ENCODE assay signal across 18 cellular contexts in the genomic region with DNA sequence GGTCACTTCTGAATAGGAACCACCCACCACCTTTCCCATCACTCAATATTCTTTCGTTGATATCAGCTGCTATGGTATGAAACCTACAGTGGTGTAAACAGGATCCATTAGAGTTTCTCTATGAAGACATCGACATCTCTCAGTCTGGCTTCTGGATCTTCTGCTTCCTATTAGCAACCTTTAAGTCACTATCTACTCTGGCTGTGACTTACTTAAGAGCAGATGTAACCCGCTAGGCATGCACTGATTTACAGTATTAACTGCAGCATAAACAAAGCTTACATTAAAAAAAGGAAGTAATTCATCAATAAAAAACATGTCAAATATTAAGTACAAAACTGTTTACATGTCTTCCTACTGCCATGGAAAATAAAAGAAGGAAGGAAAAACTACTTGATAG.
DNase-seq lines count a peak whose midpoint lies in the region; ATAC-seq, FAIRE-seq and TF ChIP-seq lines count a peak whose summit lies in the region.
"Had no signal": no experiment of that assay in that cellular context is flagged by ENCODE, and none has a peak within 500 bp of the region (broad histone marks: within the 10 kb centered on the region; RNA-seq: fewer than 3 reads in every experiment).

No MANE protein-coding gene starts in this region.

- H3K9me1 ChIP-seq in IMR-90 (ENCODE audit: insufficient read depth, low read length) (no peaks in the 10 kb centered on the region), endothelial cell of umbilical vein (replicated peaks; ENCODE audit: control insufficient read depth, extremely low read depth, insufficient read depth, low read length) (no peaks in the 10 kb centered on the region)

- no peak overlapping the region for H3K23ac ChIP-seq in IMR-90 (ENCODE audit: low read depth, low read length)
- H3K23ac ChIP-seq in mesenchymal stem cell (ENCODE audit: low read length in 2 of 2), result no peak overlapping the region

- no peak for FAIRE-seq in endothelial cell of umbilical vein (lab: Jason Lieb, UNC)
- FAIRE-seq: A549, D721Med, G401.6, GM12892 had no signal

- H3K79me1 ChIP-seq in IMR-90 (ENCODE audit: low read depth in 1 of 2, low read length in 2 of 2), result peaks cover 0 to 3% of the 10 kb centered on the region in 2 experiments; a peak in 1 of 4 replicates
- no peaks in the 10 kb centered on the region for H3K79me1 ChIP-seq in mesenchymal stem cell (replicated peaks; ENCODE audit: low read length, poor library complexity, severe bottlenecking)

- no peak overlapping the region for H2AK9ac ChIP-seq in IMR-90 (replicated peaks; ENCODE audit: low read depth, low read length, poor library complexity)

- in situ Hi-C loops in IMR-90 (cut with MboI; ENCODE audit: low sequenced_read_pairs), result no loop called here

- H2AK5ac ChIP-seq in IMR-90 (ENCODE audit: low read depth, low read length) (no peak overlapping the region), mesenchymal stem cell (ENCODE audit: low read length, severe bottlenecking) (no peak overlapping the region)

- DNase-seq in IMR-90 (peak; percentile 49), MV-4-11 (lab: John Stamatoyannopoulos, UW) (peak; percentile 26), endothelial cell of umbilical vein (ENCODE audit: low read depth, low spot score) (peak; percentile 15), mesenchymal stem cell (peak; percentile 54), GF-D8 (lab: John Stamatoyannopoulos, UW) (no peak), NCI-H2081 (lab: John Stamatoyannopoulos, UW) (no peak)
- DNase-seq: CD8-positive, alpha-beta T cell; COR-L47; DMS153; DMS79 treated with DMSO at 0.1 percent for 48 hours; EL had no signal

- H3K36me3 ChIP-seq in IMR-90 (ENCODE audit: control insufficient read depth, insufficient read depth, low read length) (no peaks in the 10 kb centered on the region), endothelial cell of umbilical vein (ENCODE audit: control insufficient read depth in 2 of 2, extremely low read depth in 1 of 2, insufficient read depth in 2 of 2, low read length in 2 of 2) (no peaks in the 10 kb centered on the region), mesenchymal stem cell (ENCODE audit: control insufficient read depth in 1 of 2, insufficient read depth in 2 of 2, low read depth in 1 of 2, low read length in 2 of 2) (no peaks in the 10 kb centered on the region)

- no CpG with 5 or more reads among the region's 3 CpGs for WGBS in IMR-90 (ENCODE audit: extremely low coverage in 2 of 2, insufficient read length in 1 of 2), 2 experiments
- 65% methylated on average over 3 of the region's 3 CpGs for WGBS in mesenchymal stem cell

- CTCF ChIA-PET in IMR-90 (lab: Yijun Ruan, JAX), result interaction anchor here (0.8 kb wide), 1 partner anchor 10 kb away, joined by 3 read pairs; no protein-coding TSS in a partner anchor
- CTCF ChIA-PET in endothelial cell of umbilical vein (lab: Charles Lee), result no interaction called here

- no peak overlapping the region for H3K56ac ChIP-seq in IMR-90 (ENCODE audit: extremely low read depth, insufficient read depth, low read length)

- POLR2A ChIA-PET in IMR-90 (lab: Charles Lee; ENCODE audit: unreplicated experiment) (no interaction called here), endothelial cell of umbilical vein (lab: Charles Lee) (no interaction called here)

- H2BK120ac ChIP-seq in IMR-90 (ENCODE audit: low read depth, low read length) (no peak overlapping the region), mesenchymal stem cell (ENCODE audit: low read depth, low read length) (no peak overlapping the region)

- H3K4ac ChIP-seq in IMR-90 (ENCODE audit: low read depth, low read length) (no peak overlapping the region), mesenchymal stem cell (ENCODE audit: low read depth in 1 of 2, low read length in 2 of 2) (no peak overlapping the region)

- BruUV-seq in IMR-90 (replicated peaks; lab: Mats Ljungman, UMichigan), result no TSS peak
- BruUV-seq in endothelial cell of umbilical vein (replicated peaks; lab: Mats Ljungman, UMichigan), result no TSS peak

- H4K8ac ChIP-seq in IMR-90 (ENCODE audit: low read depth in 2 of 2, low read length in 2 of 2) (no peak overlapping the region), mesenchymal stem cell (ENCODE audit: low read length) (no peak overlapping the region)

- no peaks in the 10 kb centered on the region for H3K27me3 ChIP-seq in IMR-90 (ENCODE audit: control insufficient read depth, insufficient read depth, low read length)
- H3K27me3 ChIP-seq in endothelial cell of umbilical vein (ENCODE audit: control insufficient read depth in 2 of 2, insufficient read depth in 2 of 2, low read length in 2 of 2), result no peaks in the 10 kb centered on the region
- no peaks in the 10 kb centered on the region for H3K27me3 ChIP-seq in mesenchymal stem cell (ENCODE audit: control insufficient read depth in 1 of 2, insufficient read depth in 1 of 2, low read length in 2 of 2)

- no peak overlapping the region for H3K9ac ChIP-seq in IMR-90 (ENCODE audit: low read depth, low read length)
- H3K9ac ChIP-seq in endothelial cell of umbilical vein (replicated peaks; ENCODE audit: extremely low read depth, insufficient read depth, low read length), result no peak overlapping the region
- no peak overlapping the region for H3K9ac ChIP-seq in mesenchymal stem cell (ENCODE audit: low read length)

- H4K91ac ChIP-seq in IMR-90 (ENCODE audit: insufficient read depth, low read depth, low read length), result no peak overlapping the region
- no peak overlapping the region for H4K91ac ChIP-seq in mesenchymal stem cell (ENCODE audit: low read length)

- H3K18ac ChIP-seq in IMR-90 (ENCODE audit: low read depth, low read length) (no peak overlapping the region), mesenchymal stem cell (ENCODE audit: low read depth in 1 of 2, low read length in 2 of 2) (no peak overlapping the region)

- H3K9me3 ChIP-seq in IMR-90 (ENCODE audit: control insufficient read depth, insufficient read depth, low read length) (no peaks in the 10 kb centered on the region), endothelial cell of umbilical vein (replicated peaks; ENCODE audit: control insufficient read depth, insufficient read depth, low read length) (no peaks in the 10 kb centered on the region), mesenchymal stem cell (ENCODE audit: control insufficient read depth, low read length) (no peaks in the 10 kb centered on the region)
- H3K9me3 ChIP-seq: A549 had no signal

- H2BK5ac ChIP-seq in IMR-90 (ENCODE audit: low read depth, low read length, poor library complexity, severe bottlenecking) (no peak overlapping the region), mesenchymal stem cell (ENCODE audit: low read depth, low read length, poor library complexity, severe bottlenecking) (no peak overlapping the region)

- H3K27ac ChIP-seq in IMR-90 (ENCODE audit: insufficient read depth, low read length), result peak overlapping the region; percentile 59; the same call in 1 of the 2 replicates
- no peak overlapping the region for H3K27ac ChIP-seq in endothelial cell of umbilical vein (ENCODE audit: insufficient read depth, low read depth, low read length)
- no peak overlapping the region for H3K27ac ChIP-seq in mesenchymal stem cell (ENCODE audit: low read length, poor library complexity, severe bottlenecking)
- H3K27ac ChIP-seq: A549, HL-60 had no signal

- H3K4me1 ChIP-seq in IMR-90 (ENCODE audit: control insufficient read depth, insufficient read depth, low read length) (peaks cover 2% of the 10 kb centered on the region; the same call in 1 of the 2 replicates), endothelial cell of umbilical vein (ENCODE audit: control insufficient read depth, extremely low read depth, insufficient read depth, low read length) (no peaks in the 10 kb centered on the region), mesenchymal stem cell (ENCODE audit: control insufficient read depth, insufficient read depth, low read depth, low read length) (no peaks in the 10 kb centered on the region)
- H3K4me1 ChIP-seq: A549 had no signal

- TF ChIP-seq RAD21 in IMR-90 (IDR thresholded peaks at IDR 0.05; ENCODE audit: low read length), result no peak

- intact Hi-C loops in IMR-90 (cut with micrococcal nuclease) (no loop called here), endothelial cell of umbilical vein (cut with micrococcal nuclease) (no loop called here)

- no peak overlapping the region for H3K4me3 ChIP-seq in IMR-90 (ENCODE audit: insufficient read depth, low read depth, low read length)
- H3K4me3 ChIP-seq in endothelial cell of umbilical vein (replicated peaks in 1 of 3; ENCODE audit: insufficient read depth in 1 of 3, low read depth in 1 of 3, low read length in 3 of 3), result no peak overlapping the region
- H3K4me3 ChIP-seq in mesenchymal stem cell (ENCODE audit: insufficient read depth in 1 of 2, low read depth in 1 of 2, low read length in 2 of 2), result no peak overlapping the region
- H3K4me3 ChIP-seq: A549 had no signal

- H3K4me2 ChIP-seq in IMR-90 (ENCODE audit: low read depth, low read length) (peak overlapping the region; percentile 84), endothelial cell of umbilical vein (ENCODE audit: insufficient read depth, low read length) (no peak overlapping the region), mesenchymal stem cell (ENCODE audit: low read length, poor library complexity, severe bottlenecking) (no peak overlapping the region)
- H3K4me2 ChIP-seq: A549 had no signal

- TF ChIP-seq CTCF in IMR-90 (conservative IDR thresholded peaks at IDR 0.05; ENCODE audit: low read depth, low read length) (no peak), endothelial cell of umbilical vein (IDR thresholded peaks at IDR 0.05; ENCODE audit: extremely low read depth in 1 of 2, insufficient read depth in 1 of 2, low read depth in 1 of 2, low read length in 2 of 2) (no peak)

- H2BK15ac ChIP-seq in IMR-90 (ENCODE audit: low read depth, low read length), result no peak overlapping the region
- no peak overlapping the region for H2BK15ac ChIP-seq in mesenchymal stem cell (ENCODE audit: low read depth, poor library complexity, severe bottlenecking)

- H4K20me1 ChIP-seq in IMR-90 (ENCODE audit: insufficient read depth, low read length), result no peaks in the 10 kb centered on the region
- H4K20me1 ChIP-seq in endothelial cell of umbilical vein (replicated peaks; ENCODE audit: control insufficient read depth, extremely low read depth, insufficient read depth, low read length), result no peaks in the 10 kb centered on the region

- H3K79me2 ChIP-seq in endothelial cell of umbilical vein (ENCODE audit: control insufficient read depth, insufficient read depth, low read length), result no peaks in the 10 kb centered on the region

- H3K14ac ChIP-seq in IMR-90 (replicated peaks; ENCODE audit: low read depth, low read length) (no peak overlapping the region), mesenchymal stem cell (ENCODE audit: low read length in 2 of 2) (no peak overlapping the region)

- dilution Hi-C loops in IMR-90 (cut with HindIII; ENCODE audit: low sequenced_read_pairs, unreplicated experiment), result no loop called here
- dilution Hi-C loops in endothelial cell of umbilical vein (cut with MboI; ENCODE audit: extremely low pct_ligation_motif_present, low sequenced_read_pairs), result no loop called here

- peak; percentile 85 for ATAC-seq in IMR-90 (ENCODE audit: low read depth)
- ATAC-seq in HG02938 (IDR thresholded peaks at IDR 0.05; ENCODE audit: unreplicated experiment), result no peak
- ATAC-seq: A549; CD8-positive, alpha-beta T cell; HCT116 had no signal

- no peak overlapping the region for H2BK12ac ChIP-seq in mesenchymal stem cell (ENCODE audit: low read length in 2 of 2)

- TF ChIP-seq POLR2A in IMR-90 (IDR thresholded peaks at IDR 0.05; ENCODE audit: low read depth, low read length), result no peak
- TF ChIP-seq POLR2A in endothelial cell of umbilical vein (IDR thresholded peaks at IDR 0.05; ENCODE audit: low read depth, low read length), result no peak

- H2AFZ ChIP-seq in IMR-90 (replicated peaks; ENCODE audit: low read length, poor library complexity) (no peak overlapping the region), endothelial cell of umbilical vein (ENCODE audit: low read depth, low read length) (no peak overlapping the region), mesenchymal stem cell (ENCODE audit: low read depth, low read length) (no peak overlapping the region)

- no peak overlapping the region for H4K5ac ChIP-seq in IMR-90 (ENCODE audit: low read depth, low read length)

- H2BK20ac ChIP-seq in IMR-90 (ENCODE audit: low read depth, low read length), result no peak overlapping the region

Comparison
In these comparisons a context has a peak if more than half of its experiments do, and no peak if none do; other contexts are left out.
1. DNase-seq: peak in IMR-90 (single experiment), MV-4-11 (single experiment), endothelial cell of umbilical vein (single experiment) and mesenchymal stem cell (single experiment); none in GF-D8 (single experiment) and NCI-H2081 (0 of 2).